Comparison of ENCODE assay signal across 26 cellular contexts in the genomic region with DNA sequence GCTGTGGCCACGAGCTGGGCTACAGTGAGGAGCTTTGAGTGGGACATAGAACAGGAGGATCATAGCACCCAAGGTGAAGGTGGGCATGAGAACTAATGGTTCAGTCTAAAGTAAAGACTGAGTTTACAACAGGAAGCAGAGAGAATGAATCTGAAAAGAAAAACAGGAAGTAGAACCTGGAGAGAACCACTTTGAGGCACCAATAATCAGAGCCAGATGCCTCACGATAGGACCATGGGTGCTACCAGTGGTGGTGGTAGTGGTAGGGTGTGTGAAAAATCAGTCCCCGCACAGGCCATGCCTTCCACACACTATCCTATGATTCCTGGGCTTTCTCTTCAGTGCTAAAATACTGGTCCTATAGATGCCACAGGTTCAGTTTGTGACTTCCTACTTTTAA.
DNase-seq lines count a peak whose midpoint lies in the region; ATAC-seq and TF ChIP-seq lines count a peak whose summit lies in the region.
"Had no signal": no experiment of that assay in that cellular context is flagged by ENCODE, and none has a peak within 500 bp of the region (broad histone marks: within the 10 kb centered on the region; RNA-seq: fewer than 3 reads in every experiment).

No MANE protein-coding gene starts in this region.

- intact Hi-C loops in body of pancreas (cut with DNase I) = no loop called here

- no peaks in the 10 kb centered on the region for H4K20me1 ChIP-seq in OCI-LY3 (ENCODE audit: insufficient read depth, low read length)
- H4K20me1 ChIP-seq: BLaER1 had no signal

- DNase-seq in body of pancreas = no peak
- DNase-seq in stimulated activated naive CD4-positive, alpha-beta T cell (lab: John Stamatoyannopoulos, UW) = no peak
- DNase-seq in NK-92 (lab: John Stamatoyannopoulos, UW; ENCODE audit: unreplicated experiment) = no peak
- no peak for DNase-seq in NCI-H146 (lab: John Stamatoyannopoulos, UW)
- DNase-seq: activated CD4-positive, alpha-beta T cell treated with anti-CD3 and anti-CD28 coated beads, Interleukin-2, amount 50 U/mL, for 1 hour; Calu3; dorsolateral prefrontal cortex; head of caudate nucleus; IMR-90; NCI-H2107; NCI-H510A; NK-92 treated with Interleukin-12 subunit alpha and Interleukin-12 subunit beta, amount 100 ng/mL, for 24 hours; stimulated activated CD4-positive, alpha-beta T cell treated with anti-CD3 and anti-CD28 coated beads, Interleukin-15, amount 100 ng/mL, for 24 hours; substantia nigra had no signal

- TF ChIP-seq CTCF in OCI-LY3 (IDR thresholded peaks at IDR 0.05; ENCODE audit: low read depth, low read length) (no peak), body of pancreas (IDR thresholded peaks at IDR 0.05) (no peak)

- H3K9ac ChIP-seq in OCI-LY3 (ENCODE audit: low read length) = no peak overlapping the region
- H3K9ac ChIP-seq: BLaER1, parathyroid adenoma had no signal

- peak overlapping the region; percentile 36 for H3K4me2 ChIP-seq in OCI-LY3 (ENCODE audit: low read length)
- H3K4me2 ChIP-seq: A549, BLaER1 had no signal

- H3K9me3 ChIP-seq in OCI-LY3 (ENCODE audit: insufficient read depth, low read length) (no peaks in the 10 kb centered on the region), body of pancreas (no peaks in the 10 kb centered on the region)
- H3K9me3 ChIP-seq: A549, BLaER1 had no signal

- no peaks in the 10 kb centered on the region for H3K79me2 ChIP-seq in ACC112 (ENCODE audit: control insufficient read depth, insufficient read depth, low read length, unreplicated experiment)
- H3K79me2 ChIP-seq in OCI-LY3 (ENCODE audit: low read length) = no peaks in the 10 kb centered on the region
- H3K79me2 ChIP-seq: parathyroid adenoma had no signal

- WGBS in body of pancreas, 2 donors = 76 to 81% methylated on average over 3 of the region's 3 CpGs

- peak overlapping the region; percentile 43; the same call in 1 of the 2 replicates for H3K27ac ChIP-seq in ACC112 (ENCODE audit: low read depth, low read length)
- no peak overlapping the region for H3K27ac ChIP-seq in OCI-LY3 (ENCODE audit: low read length)
- no peak overlapping the region for H3K27ac ChIP-seq in body of pancreas
- H3K27ac ChIP-seq: A549, ascending aorta, BLaER1, dorsolateral prefrontal cortex, parathyroid adenoma, RWPE1, VCaP had no signal

- H2AFZ ChIP-seq in ACC112 (ENCODE audit: low read length, unreplicated experiment) (peak overlapping the region; percentile 65), OCI-LY3 (ENCODE audit: low read depth, low read length) (peak overlapping the region; percentile 39)
- H2AFZ ChIP-seq: parathyroid adenoma had no signal

- H3K4me3 ChIP-seq in ACC112 (ENCODE audit: low read depth, low read length) = no peak overlapping the region
- no peak overlapping the region for H3K4me3 ChIP-seq in OCI-LY3 (ENCODE audit: low read length)
- no peak overlapping the region for H3K4me3 ChIP-seq in body of pancreas
- H3K4me3 ChIP-seq: A549, ascending aorta, BLaER1, dorsolateral prefrontal cortex had no signal

- H3K27me3 ChIP-seq in ACC112 (ENCODE audit: insufficient read depth, low read length) (no peaks in the 10 kb centered on the region), OCI-LY3 (ENCODE audit: low read depth, low read length) (no peaks in the 10 kb centered on the region), body of pancreas (no peaks in the 10 kb centered on the region)
- H3K27me3 ChIP-seq: ascending aorta, BLaER1, dorsolateral prefrontal cortex had no signal

- no peaks in the 10 kb centered on the region for H3K36me3 ChIP-seq in ACC112 (ENCODE audit: insufficient read depth, low read length)
- no peaks in the 10 kb centered on the region for H3K36me3 ChIP-seq in OCI-LY3 (replicated peaks; ENCODE audit: low read depth, low read length)
- no peaks in the 10 kb centered on the region for H3K36me3 ChIP-seq in body of pancreas (replicated peaks in 1 of 2; ENCODE audit: insufficient read depth in 1 of 2, low read depth in 2 of 2)
- H3K36me3 ChIP-seq: BLaER1 had no signal

- ATAC-seq in GM18907 (IDR thresholded peaks at IDR 0.05; ENCODE audit: unreplicated experiment) (peak; percentile 53), HG02870 (IDR thresholded peaks at IDR 0.05; ENCODE audit: unreplicated experiment) (peak; percentile 70), body of pancreas (no peak)
- ATAC-seq: A549, sciatic nerve, SK-N-SH treated with all-trans-retinoic acid at 6 μM for 48 hours had no signal

- peaks cover 49% of the 10 kb centered on the region for H3K4me1 ChIP-seq in ACC112 (ENCODE audit: control insufficient read depth, insufficient read depth, low read length, unreplicated experiment)
- H3K4me1 ChIP-seq in OCI-LY3 (ENCODE audit: low read length) = peaks cover 10% of the 10 kb centered on the region
- no peaks in the 10 kb centered on the region for H3K4me1 ChIP-seq in body of pancreas
- H3K4me1 ChIP-seq: A549, BLaER1, parathyroid adenoma had no signal

- TF ChIP-seq POLR2A in body of pancreas (IDR thresholded peaks at IDR 0.05) = no peak
